In the genomic region with DNA sequence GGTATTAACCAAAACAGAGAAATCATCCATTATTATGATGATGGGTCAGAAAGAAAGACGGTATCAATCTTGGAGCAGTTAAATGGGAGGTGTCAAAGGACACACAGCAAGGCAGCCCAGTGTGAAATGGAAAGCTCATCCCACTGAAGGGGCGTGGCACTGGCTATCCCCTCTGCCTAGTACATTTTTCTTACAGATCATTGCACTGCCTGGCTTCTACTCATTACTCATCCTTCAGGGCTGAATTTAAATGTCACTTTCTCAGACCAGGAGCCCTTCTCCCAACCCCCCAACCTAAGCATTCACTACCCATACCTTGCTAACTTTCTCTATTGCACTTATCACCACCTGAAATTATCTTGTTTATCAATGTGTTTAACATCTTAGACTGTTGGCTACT, we compare ENCODE assay signal across 9 cellular contexts. TPM values are rescaled to one million over a fixed set of nuclear protein-coding genes. Genes with fewer than 3 reads are reported as not detected.
DNase-seq lines count a peak whose midpoint lies in the region; ATAC-seq and TF ChIP-seq lines count a peak whose summit lies in the region.
"Had no signal": no experiment of that assay in that cellular context is flagged by ENCODE, and none has a peak within 500 bp of the region (broad histone marks: within the 10 kb centered on the region; RNA-seq: fewer than 3 reads in every experiment).

No MANE protein-coding gene starts in this region.

- H2BK5ac ChIP-seq in mesenchymal stem cell (ENCODE audit: low read depth, low read length, poor library complexity, severe bottlenecking): no peak overlapping the region

- no peak overlapping the region for H3K23ac ChIP-seq in mesenchymal stem cell (ENCODE audit: low read length in 2 of 2)

- H3K9ac ChIP-seq in mesenchymal stem cell (ENCODE audit: low read length): no peak overlapping the region
- H3K9ac ChIP-seq in colonic mucosa (ENCODE audit: low read depth in 2 of 2, low read length in 2 of 2): no peak overlapping the region

- H3K14ac ChIP-seq in mesenchymal stem cell (ENCODE audit: low read length in 2 of 2): no peak overlapping the region

- no peaks in the 10 kb centered on the region for H3K9me3 Mint-ChIP-seq in CD4-positive, CD25-positive, alpha-beta regulatory T cell
- no peaks in the 10 kb centered on the region for H3K9me3 Mint-ChIP-seq in activated T-helper 17 cell treated with anti-CD3 and anti-CD28 coated beads, Interleukin-2, amount 50 U/mL, for 72 hours
- H3K9me3 Mint-ChIP-seq in effector memory CD8-positive, alpha-beta T cell: no peaks in the 10 kb centered on the region

- no peaks in the 10 kb centered on the region for H3K36me3 Mint-ChIP-seq in CD4-positive, CD25-positive, alpha-beta regulatory T cell
- H3K36me3 Mint-ChIP-seq in activated T-helper 17 cell treated with anti-CD3 and anti-CD28 coated beads, Interleukin-2, amount 50 U/mL, for 72 hours (ENCODE audit: low read depth): no peaks in the 10 kb centered on the region
- H3K36me3 Mint-ChIP-seq in effector memory CD8-positive, alpha-beta T cell (ENCODE audit: insufficient read depth): peaks cover 19% of the 10 kb centered on the region

- H3K27me3 Mint-ChIP-seq in CD4-positive, CD25-positive, alpha-beta regulatory T cell: no peaks in the 10 kb centered on the region
- no peaks in the 10 kb centered on the region for H3K27me3 Mint-ChIP-seq in activated T-helper 17 cell treated with anti-CD3 and anti-CD28 coated beads, Interleukin-2, amount 50 U/mL, for 72 hours
- H3K27me3 Mint-ChIP-seq in effector memory CD8-positive, alpha-beta T cell: no peaks in the 10 kb centered on the region

- no peak overlapping the region for H3K4me2 ChIP-seq in mesenchymal stem cell (ENCODE audit: low read length, poor library complexity, severe bottlenecking)

- H3K79me1 ChIP-seq in mesenchymal stem cell (replicated peaks; ENCODE audit: low read length, poor library complexity, severe bottlenecking): peaks cover 21% of the 10 kb centered on the region

- H4K91ac ChIP-seq in mesenchymal stem cell (ENCODE audit: low read length): no peak overlapping the region

- H3K27ac Mint-ChIP-seq in CD4-positive, CD25-positive, alpha-beta regulatory T cell: no peak overlapping the region
- no peak overlapping the region for H3K27ac Mint-ChIP-seq in activated T-helper 17 cell treated with anti-CD3 and anti-CD28 coated beads, Interleukin-2, amount 50 U/mL, for 72 hours
- H3K27ac Mint-ChIP-seq in effector memory CD8-positive, alpha-beta T cell: no peak overlapping the region

- H3K9me3 ChIP-seq in CD4-positive, CD25-positive, alpha-beta regulatory T cell (ENCODE audit: control insufficient read depth in 2 of 2, low read length in 2 of 2): no peaks in the 10 kb centered on the region
- H3K9me3 ChIP-seq in HEK293 (ENCODE audit: control insufficient read depth, insufficient read depth, low read depth, low read length) (no peaks in the 10 kb centered on the region), mesenchymal stem cell (ENCODE audit: control insufficient read depth, low read length) (no peaks in the 10 kb centered on the region), colonic mucosa (no peaks in the 10 kb centered on the region)
- H3K9me3 ChIP-seq: ovary had no signal

- no peak overlapping the region for H2BK12ac ChIP-seq in mesenchymal stem cell (ENCODE audit: low read length in 2 of 2)

- H3K4me3 Mint-ChIP-seq in CD4-positive, CD25-positive, alpha-beta regulatory T cell: no peak overlapping the region
- H3K4me3 Mint-ChIP-seq in activated T-helper 17 cell treated with anti-CD3 and anti-CD28 coated beads, Interleukin-2, amount 50 U/mL, for 72 hours: no peak overlapping the region
- H3K4me3 Mint-ChIP-seq in effector memory CD8-positive, alpha-beta T cell: no peak overlapping the region

- DNase-seq in CD4-positive, CD25-positive, alpha-beta regulatory T cell: no peak
- DNase-seq in mesenchymal stem cell (peak; percentile 44), NCI-H1694 (lab: John Stamatoyannopoulos, UW) (no peak), colonic mucosa (no peak), T1000 (lab: John Stamatoyannopoulos, UW) (no peak)
- DNase-seq in effector memory CD8-positive, alpha-beta T cell: no peak
- DNase-seq: ovary had no signal

- peaks cover 92% of the 10 kb centered on the region for H3K4me1 ChIP-seq in CD4-positive, CD25-positive, alpha-beta regulatory T cell (ENCODE audit: control insufficient read depth, insufficient read depth, low read length, poor library complexity, severe bottlenecking)
- H3K4me1 ChIP-seq in HEK293 (ENCODE audit: control insufficient read depth, insufficient read depth, low read length) (0 out of 2 replicates have a peak, but pooled peaks cover 2% of the 10 kb centered on the region), mesenchymal stem cell (ENCODE audit: control insufficient read depth, insufficient read depth, low read depth, low read length) (peaks cover 11% of the 10 kb centered on the region), colonic mucosa (peaks cover 14% of the 10 kb centered on the region)

- no peak overlapping the region for H4K8ac ChIP-seq in mesenchymal stem cell (ENCODE audit: low read length)

- intact Hi-C loops in colonic mucosa (cut with DNase I): no loop called here

- ATAC-seq in CD4-positive, CD25-positive, alpha-beta regulatory T cell (ENCODE audit: low read depth in 2 of 2): no peak
- ATAC-seq in activated T-helper 17 cell treated with anti-CD3 and anti-CD28 coated beads, Interleukin-2, amount 50 U/mL, for 72 hours (replicated peaks): peak; percentile 45
- no peak for ATAC-seq in effector memory CD8-positive, alpha-beta T cell (replicated peaks)

- no peak overlapping the region for H3K18ac ChIP-seq in mesenchymal stem cell (ENCODE audit: low read depth in 1 of 2, low read length in 2 of 2)

- POLR2A ChIA-PET in HEK293 (lab: Yijun Ruan, JAX): interaction anchor here (1.0 kb wide), 1 partner anchor 10 kb away, joined by 4 read pairs; the partner anchor contains the start of gene JAK1

- no peak overlapping the region for H2BK15ac ChIP-seq in mesenchymal stem cell (ENCODE audit: low read depth, poor library complexity, severe bottlenecking)

- TF ChIP-seq CTCF in HEK293 (tag by site-specific recombination; IDR thresholded peaks at IDR 0.05) (no peak), colonic mucosa (IDR thresholded peaks at IDR 0.05) (no peak)

- no peaks in the 10 kb centered on the region for H3K27me3 ChIP-seq in CD4-positive, CD25-positive, alpha-beta regulatory T cell (ENCODE audit: control insufficient read depth, insufficient read depth, low read length)
- no peaks in the 10 kb centered on the region for H3K27me3 ChIP-seq in mesenchymal stem cell (ENCODE audit: control insufficient read depth in 1 of 2, insufficient read depth in 1 of 2, low read length in 2 of 2)
- H3K27me3 ChIP-seq in colonic mucosa: no peaks in the 10 kb centered on the region
- H3K27me3 ChIP-seq: ovary had no signal

- peak overlapping the region; percentile 70 for H3K4me3 ChIP-seq in CD4-positive, CD25-positive, alpha-beta regulatory T cell (ENCODE audit: low read depth, low read length)
- H3K4me3 ChIP-seq in HEK293 (ENCODE audit: low read depth, low read length): no peak overlapping the region
- H3K4me3 ChIP-seq in mesenchymal stem cell (ENCODE audit: insufficient read depth in 1 of 2, low read depth in 1 of 2, low read length in 2 of 2): no peak overlapping the region
- no peak overlapping the region for H3K4me3 ChIP-seq in colonic mucosa
- H3K4me3 ChIP-seq: ovary had no signal

- no peak overlapping the region for H3K4ac ChIP-seq in mesenchymal stem cell (ENCODE audit: low read depth in 1 of 2, low read length in 2 of 2)

- H2AK5ac ChIP-seq in mesenchymal stem cell (ENCODE audit: low read length, severe bottlenecking): no peak overlapping the region

- 83% methylated on average over 2 of the region's 2 CpGs for WGBS in mesenchymal stem cell

- peak overlapping the region; percentile 49 for H3K27ac ChIP-seq in CD4-positive, CD25-positive, alpha-beta regulatory T cell (ENCODE audit: insufficient read depth, low read length, poor library complexity, severe bottlenecking)
- H3K27ac ChIP-seq in HEK293 (ENCODE audit: extremely low read depth, low read depth, low read length) (no peak overlapping the region), mesenchymal stem cell (ENCODE audit: low read length, poor library complexity, severe bottlenecking) (no peak overlapping the region), colonic mucosa (no peak overlapping the region)
- H3K27ac ChIP-seq: ovary had no signal

- H3K4me1 Mint-ChIP-seq in CD4-positive, CD25-positive, alpha-beta regulatory T cell: peaks cover 28 to 56% (median 39%) of the 10 kb centered on the region in 4 donors
- peaks cover 31% of the 10 kb centered on the region for H3K4me1 Mint-ChIP-seq in activated T-helper 17 cell treated with anti-CD3 and anti-CD28 coated beads, Interleukin-2, amount 50 U/mL, for 72 hours
- peaks cover 37 to 48% of the 10 kb centered on the region in 2 donors for H3K4me1 Mint-ChIP-seq in effector memory CD8-positive, alpha-beta T cell (ENCODE audit: low read depth in 2 of 2)

- no peak overlapping the region for H2BK120ac ChIP-seq in mesenchymal stem cell (ENCODE audit: low read depth, low read length)

- CTCF ChIA-PET in HEK293 (lab: Yijun Ruan, JAX): interaction anchor here (0.6 kb wide), 1 partner anchor 17 kb away, joined by 4 read pairs; no protein-coding TSS in a partner anchor

- no peak overlapping the region for H2AFZ ChIP-seq in mesenchymal stem cell (ENCODE audit: low read depth, low read length)

- H3K36me3 ChIP-seq in CD4-positive, CD25-positive, alpha-beta regulatory T cell (ENCODE audit: control insufficient read depth, insufficient read depth, low read length): peaks cover 11% of the 10 kb centered on the region
- H3K36me3 ChIP-seq in HEK293 (ENCODE audit: control insufficient read depth in 2 of 2, insufficient read depth in 1 of 2, low read length in 2 of 2) (no peaks in the 10 kb centered on the region), mesenchymal stem cell (ENCODE audit: control insufficient read depth in 1 of 2, insufficient read depth in 2 of 2, low read depth in 1 of 2, low read length in 2 of 2) (no peaks in the 10 kb centered on the region), colonic mucosa (no peaks in the 10 kb centered on the region)
- H3K36me3 ChIP-seq: ovary had no signal

TF ChIP-seq in HEK293, 187 proteins besides CTCF, POLR2A, EP300 and RAD21 (continues in another document):
- TF ChIP-seq ZNF341 (tag by site-specific recombination; IDR thresholded peaks at IDR 0.05; ENCODE audit: low read depth): no peak

RNA-seq across cellular contexts. Expression of gene JAK1, which starts 10.1 kb away (rescaled TPM):
- 333 TPM for total RNA-seq in CD4-positive, CD25-positive, alpha-beta regulatory T cell
- 100 to 1,000 TPM; 215 to 231 (median 223) TPM for polyA plus RNA-seq in CD4-positive, CD25-positive, alpha-beta regulatory T cell
- 100 to 1,000 TPM; 123 to 142 TPM for total RNA-seq in activated T-helper 17 cell treated with anti-CD3 and anti-CD28 coated beads, Interleukin-2, amount 50 U/mL, for 72 hours
- 69.2 TPM for polyA plus RNA-seq in mesenchymal stem cell (2013, experiment 1 of 2)
- 68.5 TPM for polyA plus RNA-seq in mesenchymal stem cell (2013, experiment 2 of 2)
- total RNA-seq in colonic mucosa: 100 to 1,000 TPM in 1 of 2 donors, 10 to 100 TPM in 1; 73.2 to 101 TPM
